1 cellular context compared by ENCODE assay signal in the genomic region with DNA sequence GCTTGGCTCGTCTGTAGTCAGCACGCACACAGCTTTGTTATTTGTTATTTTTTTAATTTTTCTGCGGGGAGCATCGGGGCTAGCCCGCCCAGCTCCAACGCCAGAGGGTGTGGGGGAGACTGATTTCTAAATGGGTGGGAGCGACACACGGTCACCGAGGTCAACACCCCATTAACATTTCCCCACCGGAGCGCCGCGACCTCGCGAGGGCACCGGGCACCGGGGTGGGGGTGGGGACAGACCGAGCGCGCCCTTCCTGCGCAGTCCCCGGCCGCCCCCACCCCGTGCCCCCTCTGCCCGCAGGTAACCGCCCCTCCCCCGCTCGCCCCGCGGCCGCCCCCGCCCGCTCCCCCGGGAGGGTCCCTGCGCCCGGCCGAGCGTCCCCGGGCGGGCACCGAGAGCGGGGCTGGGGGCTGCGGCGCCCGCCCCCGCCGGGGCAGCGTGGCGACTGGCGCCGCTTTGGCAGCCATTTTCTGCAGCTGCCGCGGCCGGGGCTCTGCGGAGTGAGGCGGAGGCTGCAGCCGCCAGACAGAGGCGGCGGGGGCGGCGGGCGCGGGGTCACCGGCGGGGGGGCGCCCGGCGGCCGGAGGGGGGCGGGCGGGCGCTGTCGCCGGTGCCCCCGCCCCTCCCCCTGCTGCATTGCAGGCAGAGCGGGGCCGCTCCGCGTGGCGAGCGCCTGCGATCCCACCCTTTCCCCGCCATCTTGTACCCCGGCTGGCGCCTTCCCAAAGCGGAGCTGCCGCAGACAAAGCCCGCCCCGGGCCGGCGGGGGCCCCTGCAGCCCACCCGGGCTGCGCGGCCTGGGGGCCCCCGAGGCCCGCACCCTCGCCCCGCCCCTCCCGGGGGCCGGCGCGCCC.
TF ChIP-seq lines count a peak whose summit lies in the region.

No MANE protein-coding gene starts in this region.

TF ChIP-seq in HepG2, 621 proteins besides CTCF, POLR2A, EP300 and RAD21 (continued from another document):
- TF ChIP-seq, protein P1, sequence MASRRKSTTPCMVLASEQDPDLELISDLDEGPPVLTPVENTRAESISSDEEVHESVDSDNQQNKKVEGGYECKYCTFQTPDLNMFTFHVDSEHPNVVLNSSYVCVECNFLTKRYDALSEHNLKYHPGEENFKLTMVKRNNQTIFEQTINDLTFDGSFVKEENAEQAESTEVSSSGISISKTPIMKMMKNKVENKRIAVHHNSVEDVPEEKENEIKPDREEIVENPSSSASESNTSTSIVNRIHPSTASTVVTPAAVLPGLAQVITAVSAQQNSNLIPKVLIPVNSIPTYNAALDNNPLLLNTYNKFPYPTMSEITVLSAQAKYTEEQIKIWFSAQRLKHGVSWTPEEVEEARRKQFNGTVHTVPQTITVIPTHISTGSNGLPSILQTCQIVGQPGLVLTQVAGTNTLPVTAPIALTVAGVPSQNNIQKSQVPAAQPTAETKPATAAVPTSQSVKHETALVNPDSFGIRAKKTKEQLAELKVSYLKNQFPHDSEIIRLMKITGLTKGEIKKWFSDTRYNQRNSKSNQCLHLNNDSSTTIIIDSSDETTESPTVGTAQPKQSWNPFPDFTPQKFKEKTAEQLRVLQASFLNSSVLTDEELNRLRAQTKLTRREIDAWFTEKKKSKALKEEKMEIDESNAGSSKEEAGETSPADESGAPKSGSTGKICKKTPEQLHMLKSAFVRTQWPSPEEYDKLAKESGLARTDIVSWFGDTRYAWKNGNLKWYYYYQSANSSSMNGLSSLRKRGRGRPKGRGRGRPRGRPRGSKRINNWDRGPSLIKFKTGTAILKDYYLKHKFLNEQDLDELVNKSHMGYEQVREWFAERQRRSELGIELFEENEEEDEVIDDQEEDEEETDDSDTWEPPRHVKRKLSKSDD (CRISPR knock-in tag; IDR thresholded peaks at IDR 0.05; ENCODE audit: low read depth): peak; percentile 35; the same call in 1 of the 2 replicates
- TF ChIP-seq ZNF382 (CRISPR knock-in tag; IDR thresholded peaks at IDR 0.05; ENCODE audit: borderline replicate concordance): no peak
- no peak for TF ChIP-seq FOXK1 (CRISPR knock-in tag; IDR thresholded peaks at IDR 0.05; ENCODE audit: borderline replicate concordance, low read depth)
- TF ChIP-seq HDAC2 (CRISPR knock-in tag; IDR thresholded peaks at IDR 0.05): 0 out of 2 replicates have a peak, but pooled peaks have one; percentile 1
- peak; percentile 30 for TF ChIP-seq SRSF1 (optimal IDR thresholded peaks at IDR 0.05; ENCODE audit: low read depth, low read length)
- TF ChIP-seq DR1 (CRISPR knock-in tag; IDR thresholded peaks at IDR 0.05): no peak
- no peak for TF ChIP-seq ZC3H4 (CRISPR knock-in tag; IDR thresholded peaks at IDR 0.05; ENCODE audit: borderline replicate concordance)
- TF ChIP-seq, protein P2, sequence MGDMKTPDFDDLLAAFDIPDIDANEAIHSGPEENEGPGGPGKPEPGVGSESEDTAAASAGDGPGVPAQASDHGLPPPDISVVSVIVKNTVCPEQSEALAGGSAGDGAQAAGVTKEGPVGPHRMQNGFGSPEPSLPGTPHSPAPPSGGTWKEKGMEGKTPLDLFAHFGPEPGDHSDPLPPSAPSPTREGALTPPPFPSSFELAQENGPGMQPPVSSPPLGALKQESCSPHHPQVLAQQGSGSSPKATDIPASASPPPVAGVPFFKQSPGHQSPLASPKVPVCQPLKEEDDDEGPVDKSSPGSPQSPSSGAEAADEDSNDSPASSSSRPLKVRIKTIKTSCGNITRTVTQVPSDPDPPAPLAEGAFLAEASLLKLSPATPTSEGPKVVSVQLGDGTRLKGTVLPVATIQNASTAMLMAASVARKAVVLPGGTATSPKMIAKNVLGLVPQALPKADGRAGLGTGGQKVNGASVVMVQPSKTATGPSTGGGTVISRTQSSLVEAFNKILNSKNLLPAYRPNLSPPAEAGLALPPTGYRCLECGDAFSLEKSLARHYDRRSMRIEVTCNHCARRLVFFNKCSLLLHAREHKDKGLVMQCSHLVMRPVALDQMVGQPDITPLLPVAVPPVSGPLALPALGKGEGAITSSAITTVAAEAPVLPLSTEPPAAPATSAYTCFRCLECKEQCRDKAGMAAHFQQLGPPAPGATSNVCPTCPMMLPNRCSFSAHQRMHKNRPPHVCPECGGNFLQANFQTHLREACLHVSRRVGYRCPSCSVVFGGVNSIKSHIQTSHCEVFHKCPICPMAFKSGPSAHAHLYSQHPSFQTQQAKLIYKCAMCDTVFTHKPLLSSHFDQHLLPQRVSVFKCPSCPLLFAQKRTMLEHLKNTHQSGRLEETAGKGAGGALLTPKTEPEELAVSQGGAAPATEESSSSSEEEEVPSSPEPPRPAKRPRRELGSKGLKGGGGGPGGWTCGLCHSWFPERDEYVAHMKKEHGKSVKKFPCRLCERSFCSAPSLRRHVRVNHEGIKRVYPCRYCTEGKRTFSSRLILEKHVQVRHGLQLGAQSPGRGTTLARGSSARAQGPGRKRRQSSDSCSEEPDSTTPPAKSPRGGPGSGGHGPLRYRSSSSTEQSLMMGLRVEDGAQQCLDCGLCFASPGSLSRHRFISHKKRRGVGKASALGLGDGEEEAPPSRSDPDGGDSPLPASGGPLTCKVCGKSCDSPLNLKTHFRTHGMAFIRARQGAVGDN (CRISPR knock-in tag; IDR thresholded peaks at IDR 0.05): peak; percentile 52
- TF ChIP-seq PLRG1 (conservative IDR thresholded peaks at IDR 0.05): no peak
- no peak for TF ChIP-seq ZNF670 (CRISPR knock-in tag; IDR thresholded peaks at IDR 0.05; ENCODE audit: borderline replicate concordance)
- TF ChIP-seq, protein P3, sequence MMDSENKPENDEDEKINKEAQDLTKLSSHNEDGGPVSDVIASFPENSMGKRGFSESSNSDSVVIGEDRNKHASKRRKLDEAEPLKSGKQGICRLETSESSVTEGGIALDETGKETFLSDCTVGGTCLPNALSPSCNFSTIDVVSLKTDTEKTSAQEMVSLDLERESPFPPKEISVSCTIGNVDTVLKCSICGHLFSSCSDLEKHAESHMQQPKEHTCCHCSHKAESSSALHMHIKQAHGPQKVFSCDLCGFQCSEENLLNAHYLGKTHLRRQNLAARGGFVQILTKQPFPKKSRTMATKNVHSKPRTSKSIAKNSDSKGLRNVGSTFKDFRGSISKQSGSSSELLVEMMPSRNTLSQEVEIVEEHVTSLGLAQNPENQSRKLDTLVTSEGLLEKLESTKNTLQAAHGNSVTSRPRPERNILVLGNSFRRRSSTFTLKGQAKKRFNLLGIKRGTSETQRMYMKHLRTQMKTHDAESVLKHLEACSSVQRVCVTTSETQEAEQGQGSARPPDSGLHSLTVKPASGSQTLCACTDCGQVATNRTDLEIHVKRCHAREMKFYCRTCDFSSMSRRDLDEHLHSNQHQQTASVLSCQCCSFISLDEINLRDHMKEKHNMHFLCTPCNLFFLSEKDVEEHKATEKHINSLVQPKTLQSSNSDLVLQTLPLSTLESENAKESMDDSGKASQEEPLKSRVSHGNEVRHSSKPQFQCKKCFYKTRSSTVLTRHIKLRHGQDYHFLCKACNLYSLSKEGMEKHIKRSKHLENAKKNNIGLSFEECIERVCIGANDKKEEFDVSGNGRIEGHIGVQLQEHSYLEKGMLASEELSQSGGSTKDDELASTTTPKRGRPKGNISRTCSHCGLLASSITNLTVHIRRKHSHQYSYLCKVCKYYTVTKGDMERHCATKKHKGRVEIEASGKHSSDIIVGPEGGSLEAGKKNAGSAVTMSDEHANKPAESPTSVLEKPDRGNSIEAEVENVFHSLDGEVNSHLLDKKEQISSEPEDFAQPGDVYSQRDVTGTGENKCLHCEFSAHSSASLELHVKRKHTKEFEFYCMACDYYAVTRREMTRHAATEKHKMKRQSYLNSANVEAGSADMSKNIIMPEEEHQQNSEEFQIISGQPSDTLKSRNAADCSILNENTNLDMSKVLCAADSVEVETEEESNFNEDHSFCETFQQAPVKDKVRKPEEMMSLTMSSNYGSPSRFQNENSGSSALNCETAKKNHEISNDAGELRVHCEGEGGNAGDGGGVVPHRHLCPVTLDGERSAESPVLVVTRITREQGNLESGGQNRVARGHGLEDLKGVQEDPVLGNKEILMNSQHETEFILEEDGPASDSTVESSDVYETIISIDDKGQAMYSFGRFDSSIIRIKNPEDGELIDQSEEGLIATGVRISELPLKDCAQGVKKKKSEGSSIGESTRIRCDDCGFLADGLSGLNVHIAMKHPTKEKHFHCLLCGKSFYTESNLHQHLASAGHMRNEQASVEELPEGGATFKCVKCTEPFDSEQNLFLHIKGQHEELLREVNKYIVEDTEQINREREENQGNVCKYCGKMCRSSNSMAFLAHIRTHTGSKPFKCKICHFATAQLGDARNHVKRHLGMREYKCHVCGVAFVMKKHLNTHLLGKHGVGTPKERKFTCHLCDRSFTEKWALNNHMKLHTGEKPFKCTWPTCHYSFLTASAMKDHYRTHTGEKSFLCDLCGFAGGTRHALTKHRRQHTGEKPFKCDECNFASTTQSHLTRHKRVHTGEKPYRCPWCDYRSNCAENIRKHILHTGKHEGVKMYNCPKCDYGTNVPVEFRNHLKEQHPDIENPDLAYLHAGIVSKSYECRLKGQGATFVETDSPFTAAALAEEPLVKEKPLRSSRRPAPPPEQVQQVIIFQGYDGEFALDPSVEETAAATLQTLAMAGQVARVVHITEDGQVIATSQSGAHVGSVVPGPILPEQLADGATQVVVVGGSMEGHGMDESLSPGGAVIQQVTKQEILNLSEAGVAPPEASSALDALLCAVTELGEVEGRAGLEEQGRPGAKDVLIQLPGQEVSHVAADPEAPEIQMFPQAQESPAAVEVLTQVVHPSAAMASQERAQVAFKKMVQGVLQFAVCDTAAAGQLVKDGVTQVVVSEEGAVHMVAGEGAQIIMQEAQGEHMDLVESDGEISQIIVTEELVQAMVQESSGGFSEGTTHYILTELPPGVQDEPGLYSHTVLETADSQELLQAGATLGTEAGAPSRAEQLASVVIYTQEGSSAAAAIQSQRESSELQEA (CRISPR knock-in tag; IDR thresholded peaks at IDR 0.05; ENCODE audit: not compliant biosample characterization): no peak
- no peak for TF ChIP-seq ZBTB8A (CRISPR knock-in tag; IDR thresholded peaks at IDR 0.05; ENCODE audit: borderline replicate concordance, low read depth)
- TF ChIP-seq PHF21A (CRISPR knock-in tag; IDR thresholded peaks at IDR 0.05): 0 out of 2 replicates have a peak, but pooled peaks have one; percentile 39
- TF ChIP-seq MED1 (CRISPR knock-in tag; IDR thresholded peaks at IDR 0.05): 0 out of 2 replicates have a peak, but pooled peaks have one; percentile 6
- TF ChIP-seq ZNF256 (CRISPR knock-in tag; conservative IDR thresholded peaks at IDR 0.05): no peak
- TF ChIP-seq KAT2B (IDR thresholded peaks at IDR 0.05; ENCODE audit: borderline replicate concordance, low read depth, low read length): no peak
- TF ChIP-seq SETDB1 (CRISPR knock-in tag; IDR thresholded peaks at IDR 0.05; ENCODE audit: borderline replicate concordance): no peak
- no peak for TF ChIP-seq ZBTB7A (CRISPR knock-in tag; IDR thresholded peaks at IDR 0.05)
- TF ChIP-seq, protein P4, sequence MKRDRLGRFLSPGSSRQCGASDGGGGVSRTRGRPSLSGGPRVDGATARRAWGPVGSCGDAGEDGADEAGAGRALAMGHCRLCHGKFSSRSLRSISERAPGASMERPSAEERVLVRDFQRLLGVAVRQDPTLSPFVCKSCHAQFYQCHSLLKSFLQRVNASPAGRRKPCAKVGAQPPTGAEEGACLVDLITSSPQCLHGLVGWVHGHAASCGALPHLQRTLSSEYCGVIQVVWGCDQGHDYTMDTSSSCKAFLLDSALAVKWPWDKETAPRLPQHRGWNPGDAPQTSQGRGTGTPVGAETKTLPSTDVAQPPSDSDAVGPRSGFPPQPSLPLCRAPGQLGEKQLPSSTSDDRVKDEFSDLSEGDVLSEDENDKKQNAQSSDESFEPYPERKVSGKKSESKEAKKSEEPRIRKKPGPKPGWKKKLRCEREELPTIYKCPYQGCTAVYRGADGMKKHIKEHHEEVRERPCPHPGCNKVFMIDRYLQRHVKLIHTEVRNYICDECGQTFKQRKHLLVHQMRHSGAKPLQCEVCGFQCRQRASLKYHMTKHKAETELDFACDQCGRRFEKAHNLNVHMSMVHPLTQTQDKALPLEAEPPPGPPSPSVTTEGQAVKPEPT (CRISPR knock-in tag; IDR thresholded peaks at IDR 0.05; ENCODE audit: low read depth): no peak
- TF ChIP-seq ZNF431 (CRISPR knock-in tag; IDR thresholded peaks at IDR 0.05; ENCODE audit: borderline replicate concordance, low read depth): no peak
- no peak for TF ChIP-seq MTA3 (CRISPR knock-in tag; IDR thresholded peaks at IDR 0.05)
- TF ChIP-seq SRF (IDR thresholded peaks at IDR 0.05; ENCODE audit: low read depth, low read length): no peak
- no peak for TF ChIP-seq JUND (CRISPR knock-in tag; IDR thresholded peaks at IDR 0.05)
- TF ChIP-seq ZNF160 (CRISPR knock-in tag; IDR thresholded peaks at IDR 0.05): no peak
- TF ChIP-seq TOPORS (CRISPR knock-in tag; IDR thresholded peaks at IDR 0.05): no peak
- TF ChIP-seq TP53 (CRISPR knock-in tag; conservative IDR thresholded peaks at IDR 0.05): no peak
- TF ChIP-seq, protein P5, sequence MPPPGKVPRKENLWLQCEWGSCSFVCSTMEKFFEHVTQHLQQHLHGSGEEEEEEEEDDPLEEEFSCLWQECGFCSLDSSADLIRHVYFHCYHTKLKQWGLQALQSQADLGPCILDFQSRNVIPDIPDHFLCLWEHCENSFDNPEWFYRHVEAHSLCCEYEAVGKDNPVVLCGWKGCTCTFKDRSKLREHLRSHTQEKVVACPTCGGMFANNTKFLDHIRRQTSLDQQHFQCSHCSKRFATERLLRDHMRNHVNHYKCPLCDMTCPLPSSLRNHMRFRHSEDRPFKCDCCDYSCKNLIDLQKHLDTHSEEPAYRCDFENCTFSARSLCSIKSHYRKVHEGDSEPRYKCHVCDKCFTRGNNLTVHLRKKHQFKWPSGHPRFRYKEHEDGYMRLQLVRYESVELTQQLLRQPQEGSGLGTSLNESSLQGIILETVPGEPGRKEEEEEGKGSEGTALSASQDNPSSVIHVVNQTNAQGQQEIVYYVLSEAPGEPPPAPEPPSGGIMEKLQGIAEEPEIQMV (CRISPR knock-in tag; IDR thresholded peaks at IDR 0.05; ENCODE audit: low read depth): no peak
- no peak for TF ChIP-seq JUN (CRISPR knock-in tag; IDR thresholded peaks at IDR 0.05)
- TF ChIP-seq ZBTB7B (CRISPR knock-in tag; IDR thresholded peaks at IDR 0.05): 0 out of 2 replicates have a peak, but pooled peaks have one; percentile 19
- no peak for TF ChIP-seq ZNF614 (CRISPR knock-in tag; IDR thresholded peaks at IDR 0.05; ENCODE audit: borderline replicate concordance)
